ENCODE assay signal across 1 cellular context in the genomic region with DNA sequence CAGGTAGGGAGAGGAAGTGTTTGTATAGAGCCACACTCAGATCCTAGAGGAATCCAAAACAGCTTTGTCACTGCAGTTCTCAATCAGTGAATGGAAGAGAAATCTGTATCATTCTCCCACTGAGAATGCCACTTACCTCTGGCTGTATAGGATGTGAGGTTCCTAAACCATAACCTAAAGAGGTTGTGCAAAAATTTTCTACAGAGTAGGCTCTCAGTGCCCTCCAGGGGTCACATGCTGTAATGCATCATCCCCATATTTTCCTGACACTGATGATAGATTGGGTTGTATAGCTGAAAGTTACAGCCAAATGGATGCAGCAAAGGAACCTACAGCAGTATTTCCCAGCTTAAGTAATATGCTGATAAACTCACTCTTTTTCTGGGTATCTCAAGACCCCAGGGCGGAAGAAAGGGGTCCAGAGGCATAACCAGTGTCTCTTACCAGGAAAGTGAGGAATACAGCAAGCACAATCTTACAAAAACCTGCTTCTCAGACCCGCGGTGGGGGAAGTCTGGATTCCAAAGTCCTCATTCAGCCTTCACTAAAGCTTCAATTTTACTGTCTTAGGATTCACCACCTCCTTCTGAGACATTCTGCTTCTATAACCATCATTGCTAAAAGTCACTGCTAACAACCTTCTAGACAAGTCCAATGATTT.
TF ChIP-seq lines count a peak whose summit lies in the region.

No MANE protein-coding gene starts in this region.

TF ChIP-seq in H1, 55 proteins besides CTCF, POLR2A, EP300 and RAD21:
- TF ChIP-seq CEBPB (IDR thresholded peaks at IDR 0.05; ENCODE audit: low read depth, low read length), result peak; percentile 54; the same call in 1 of the 2 replicates
- no peak for TF ChIP-seq BCL11A (IDR thresholded peaks at IDR 0.05; ENCODE audit: low read depth in 2 of 2, low read length in 2 of 2)
